In genomic region chr9:35102769-35103659, GRCh38 we compare ENCODE assay signal across 8 cellular contexts. TPM values are rescaled to one million over a fixed set of nuclear protein-coding genes. Genes with fewer than 3 reads are reported as not detected.
DNase-seq lines count a peak whose midpoint lies in the region; ATAC-seq and TF ChIP-seq lines count a peak whose summit lies in the region.

STOML2 (minus strand) TSS chr9:35103131; CDS start chr9:35103094, 37 bp downstream.

- TF ChIP-seq POLR2A in GM10847 (IDR thresholded peaks at IDR 0.05; ENCODE audit: extremely low read depth, insufficient read length), result peak; percentile 80
- peak; percentile 76 for TF ChIP-seq POLR2A in ovary (IDR thresholded peaks at IDR 0.05)
- peak in 1 of 2 donors; percentile 74 for TF ChIP-seq POLR2A in thyroid gland (IDR thresholded peaks at IDR 0.05)

- peak within 1 kb of the TSS; percentile 92 for H2AFZ ChIP-seq in SU-DHL-6 (ENCODE audit: low read depth, low read length, severe bottlenecking)

- peak within 1 kb of the TSS; percentile 81 for H3K4me3 Mint-ChIP-seq in activated naive CD8-positive, alpha-beta T cell treated with anti-CD3 and anti-CD28 coated beads, Interleukin-2, amount 10 ng/mL, durations not matched to agents 7 days and 5 days

- H3K27ac Mint-ChIP-seq in activated naive CD8-positive, alpha-beta T cell treated with anti-CD3 and anti-CD28 coated beads, Interleukin-2, amount 10 ng/mL, durations not matched to agents 7 days and 5 days, result peak within 1 kb of the TSS; percentile 95

- H3K4me1 Mint-ChIP-seq in activated naive CD8-positive, alpha-beta T cell treated with anti-CD3 and anti-CD28 coated beads, Interleukin-2, amount 10 ng/mL, durations not matched to agents 7 days and 5 days, result peaks cover 31% of the 10 kb centered on the region

- no peaks in the 10 kb centered on the region for H3K9me3 ChIP-seq in SU-DHL-6 (ENCODE audit: insufficient read depth, low read length)
- no peaks in the 10 kb centered on the region for H3K9me3 ChIP-seq in ovary
- H3K9me3 ChIP-seq in thyroid gland, result no peaks in the 10 kb centered on the region

- 0 to 1% (median 1%) methylated on average over 57 of the region's 57 CpGs for WGBS in ovary, 3 donors
- WGBS in thyroid gland, 2 donors, result 1 to 2% methylated on average over 45 to 55 of the region's 57 CpGs

- no peaks in the 10 kb centered on the region for H3K9me2 ChIP-seq in SU-DHL-6 (replicated peaks; ENCODE audit: insufficient read depth, low read length)

- peak within 1 kb of the TSS; percentile 37; the same call in 1 of the 2 replicates for H3K27ac ChIP-seq in SU-DHL-6 (ENCODE audit: low read depth, low read length)
- peak within 1 kb of the TSS; percentile 62 to 64 for H3K27ac ChIP-seq in ovary
- H3K27ac ChIP-seq in thyroid gland, result peak within 1 kb of the TSS; percentile 61 to 86 (median 72)

- no peaks in the 10 kb centered on the region for H3K9me3 Mint-ChIP-seq in activated naive CD8-positive, alpha-beta T cell treated with anti-CD3 and anti-CD28 coated beads, Interleukin-2, amount 10 ng/mL, durations not matched to agents 7 days and 5 days

- H3K27me3 Mint-ChIP-seq in activated naive CD8-positive, alpha-beta T cell treated with anti-CD3 and anti-CD28 coated beads, Interleukin-2, amount 10 ng/mL, durations not matched to agents 7 days and 5 days, result no peaks in the 10 kb centered on the region

- TF ChIP-seq CTCF in SU-DHL-6 (IDR thresholded peaks at IDR 0.05; ENCODE audit: insufficient read depth, low read length, poor library complexity, severe bottlenecking) (no peak), ovary (IDR thresholded peaks at IDR 0.05) (no peak), thyroid gland (IDR thresholded peaks at IDR 0.05) (no peak)

- peak within 1 kb of the TSS; percentile 91 for H3K4me3 ChIP-seq in SU-DHL-6 (ENCODE audit: insufficient read depth, low read length, poor library complexity, severe bottlenecking)
- H3K4me3 ChIP-seq in ovary, result peak within 1 kb of the TSS; percentile 59
- H3K4me3 ChIP-seq in thyroid gland (replicated peaks in 1 of 3), result peak within 1 kb of the TSS in 2 of 3 donors; percentile 51 to 60

- H3K36me3 ChIP-seq in SU-DHL-6 (ENCODE audit: low read length) (no peaks in the 10 kb centered on the region), ovary (no peaks in the 10 kb centered on the region), thyroid gland (peaks cover 44 to 48% of the 10 kb centered on the region in 2 donors)

- peaks cover 16% of the 10 kb centered on the region for H3K79me2 ChIP-seq in SU-DHL-6 (ENCODE audit: insufficient read depth, low read length)

- DNase-seq in NCI-H128 (lab: John Stamatoyannopoulos, UW; ENCODE audit: unreplicated experiment) (peak; percentile 90), Right ventricle myocardium inferior (ENCODE audit: missing footprints) (peak; percentile 95), ovary (peak; percentile 92 to 96 (median 93)), thyroid gland (peak; percentile 97)
- peak; percentile 85 for DNase-seq in activated naive CD8-positive, alpha-beta T cell treated with anti-CD3 and anti-CD28 coated beads, Interleukin-2, amount 10 ng/mL, durations not matched to agents 7 days and 5 days

- no peak for TF ChIP-seq EP300 in ovary (IDR thresholded peaks at IDR 0.05)

- H3K4me2 ChIP-seq in SU-DHL-6 (ENCODE audit: low read depth, low read length, poor library complexity, severe bottlenecking), result peak within 1 kb of the TSS; percentile 85

- no peaks in the 10 kb centered on the region for H3F3A ChIP-seq in SU-DHL-6 (ENCODE audit: insufficient read depth)

- ATAC-seq in HG02678 (IDR thresholded peaks at IDR 0.05; ENCODE audit: unreplicated experiment), result peak; percentile 98
- ATAC-seq in activated naive CD8-positive, alpha-beta T cell treated with anti-CD3 and anti-CD28 coated beads, Interleukin-2, amount 10 ng/mL, durations not matched to agents 7 days and 5 days (ENCODE audit: low read depth), result peak; percentile 96
- peak; percentile 95 for ATAC-seq in Right ventricle myocardium inferior

- H4K20me1 ChIP-seq in SU-DHL-6 (ENCODE audit: low read depth, low read length), result no peaks in the 10 kb centered on the region

- intact Hi-C loops in Right ventricle myocardium inferior (cut with DNase I) (no loop called here), ovary (cut with DNase I) (no loop called here), thyroid gland (cut with DNase I) (no loop called here)

- H3K27me3 ChIP-seq in SU-DHL-6 (ENCODE audit: low read length) (no peaks in the 10 kb centered on the region), ovary (no peaks in the 10 kb centered on the region), thyroid gland (no peaks in the 10 kb centered on the region)

- H3K9ac ChIP-seq in SU-DHL-6 (ENCODE audit: low read length), result peak within 1 kb of the TSS; percentile 85

- H3K4me1 ChIP-seq in ovary (ENCODE audit: insufficient read depth) (peaks cover 12% of the 10 kb centered on the region), thyroid gland (peaks cover 14 to 16% of the 10 kb centered on the region in 2 donors)

- H3K36me3 Mint-ChIP-seq in activated naive CD8-positive, alpha-beta T cell treated with anti-CD3 and anti-CD28 coated beads, Interleukin-2, amount 10 ng/mL, durations not matched to agents 7 days and 5 days, result peaks cover 26% of the 10 kb centered on the region

- POLR2A ChIA-PET in activated naive CD8-positive, alpha-beta T cell treated with anti-CD3 and anti-CD28 coated beads, Interleukin-2, amount 10 ng/mL, durations not matched to agents 7 days and 5 days (lab: Charles Lee), result interaction anchor here (1.0 to 4.5 kb wide), 7 partner anchors 9 to 456 kb away, joined by 3 to 47 read pairs (median 15); partner anchors contain the start of genes ATOSB, FANCG, GALT and VCP

RNA-seq across cellular contexts. Expression of gene STOML2, which starts in this region (rescaled TPM):
- total RNA-seq in activated naive CD8-positive, alpha-beta T cell treated with anti-CD3 and anti-CD28 coated beads, Interleukin-2, amount 10 ng/mL, durations not matched to agents 7 days and 5 days, result 10 to 100 TPM; 90.3 to 91.9 TPM
- total RNA-seq in Right ventricle myocardium inferior (156 TPM), ovary (10 to 100 TPM; 70.8 to 97.7 (median 84.1) TPM), thyroid gland (100 to 1,000 TPM in 1 of 4 donors, 10 to 100 TPM in 3; 72.5 to 130 (median 99.8) TPM)
- 10 to 100 TPM; 70.1 to 81.5 TPM for polyA plus RNA-seq in ovary

Comparison
In these comparisons a context has a peak if more than half of its experiments do, and no peak if none do; other contexts are left out.
1. Peak in every context shown above with its lines: DNase-seq, ATAC-seq, H3K4me3 ChIP-seq and H3K27ac ChIP-seq.